Comparison of ENCODE assay signal across 19 cellular contexts in the genomic region with DNA sequence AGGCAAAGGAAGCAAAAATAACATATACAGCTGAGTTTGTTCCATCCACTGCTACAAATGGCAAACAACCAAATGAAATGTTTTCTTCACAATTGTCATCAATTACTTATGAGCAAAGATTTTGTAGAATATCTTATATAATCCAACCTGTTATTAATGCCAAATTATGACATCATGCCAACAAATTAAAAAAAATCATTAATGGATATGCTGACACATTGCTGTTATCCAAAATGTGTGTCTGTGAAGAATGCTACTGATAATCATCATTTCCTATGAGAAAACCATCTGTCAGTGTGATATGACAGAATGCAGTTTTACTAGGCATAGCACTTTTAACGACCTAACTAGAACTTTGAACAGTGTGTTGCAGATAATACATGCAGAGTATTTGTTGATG.
"Had no signal": no experiment of that assay in that cellular context is flagged by ENCODE, and none has a peak within 500 bp of the region (broad histone marks: within the 10 kb centered on the region; RNA-seq: fewer than 3 reads in every experiment).

No MANE protein-coding gene starts in this region.

- H3K9ac ChIP-seq: parathyroid adenoma had no signal

- H3K27ac Mint-ChIP-seq: activated T-cell treated with anti-CD3 and anti-CD28 coated beads, Interleukin-2, amount 50 U/mL, for 72 hours; naive thymus-derived CD8-positive, alpha-beta T cell; stimulated activated naive B cell treated with anti-CD40 and anti-IgM and Interleukin-4, amounts not matched to agents 10 μg/mL and 1 μg/mL and 100 μg/mL, for 72 hours had no signal

- H3K36me3 ChIP-seq: ascending aorta, breast epithelium, esophagus squamous epithelium, thoracic aorta, upper lobe of left lung, WERI-Rb-1 had no signal

- H3K9me3 ChIP-seq: ascending aorta, breast epithelium, esophagus squamous epithelium, thoracic aorta, upper lobe of left lung had no signal

- H3K4me1 Mint-ChIP-seq: stimulated activated naive B cell treated with anti-CD40 and anti-IgM and Interleukin-4, amounts not matched to agents 10 μg/mL and 1 μg/mL and 100 μg/mL, for 72 hours had no signal

- H3K4me3 Mint-ChIP-seq: activated T-cell treated with anti-CD3 and anti-CD28 coated beads, Interleukin-2, amount 50 U/mL, for 72 hours; naive thymus-derived CD8-positive, alpha-beta T cell; stimulated activated naive B cell treated with anti-CD40 and anti-IgM and Interleukin-4, amounts not matched to agents 10 μg/mL and 1 μg/mL and 100 μg/mL, for 72 hours had no signal

- ATAC-seq: activated T-cell treated with anti-CD3 and anti-CD28 coated beads, Interleukin-2, amount 50 U/mL, for 72 hours; naive thymus-derived CD8-positive, alpha-beta T cell; sciatic nerve; stimulated activated naive B cell treated with anti-CD40 and anti-IgM and Interleukin-4, amounts not matched to agents 10 μg/mL and 1 μg/mL and 100 μg/mL, for 72 hours had no signal

- H3K27me3 Mint-ChIP-seq: naive thymus-derived CD8-positive, alpha-beta T cell had no signal

- H2AFZ ChIP-seq: parathyroid adenoma had no signal

- H3K36me3 Mint-ChIP-seq: naive thymus-derived CD8-positive, alpha-beta T cell; stimulated activated naive B cell treated with anti-CD40 and anti-IgM and Interleukin-4, amounts not matched to agents 10 μg/mL and 1 μg/mL and 100 μg/mL, for 72 hours had no signal

- H3K4me1 ChIP-seq: ascending aorta, breast epithelium, esophagus squamous epithelium, parathyroid adenoma, upper lobe of left lung had no signal

- H3K27ac ChIP-seq: ascending aorta, breast epithelium, esophagus squamous epithelium, parathyroid adenoma, thoracic aorta, upper lobe of left lung, WERI-Rb-1 had no signal

- H3K4me3 ChIP-seq: ascending aorta, breast epithelium, esophagus squamous epithelium, thoracic aorta, upper lobe of left lung had no signal

- DNase-seq: activated CD4-positive, alpha-beta T cell treated with anti-CD3 and anti-CD28 coated beads for 1 hour; activated CD4-positive, alpha-beta T cell treated with anti-CD3 and anti-CD28 coated beads, Interleukin-2, amount 50 U/mL, for 4 hours; activated effector memory CD4-positive, alpha-beta T cell treated with anti-CD3 and anti-CD28 coated beads, Interleukin-2, amount 50 U/mL, for 16 hours; activated naive CD4-positive, alpha-beta T cell treated with anti-CD3 and anti-CD28 coated beads, Interleukin-2, amount 50 U/mL, for 16 hours; activated T-cell treated with anti-CD3 and anti-CD28 coated beads, Interleukin-2, amount 50 U/mL, for 72 hours; cortex of kidney; effector CD4-positive, alpha-beta T cell; esophagus squamous epithelium; naive thymus-derived CD8-positive, alpha-beta T cell; stimulated activated CD4-positive, alpha-beta T cell treated with anti-CD3 and anti-CD28 coated beads, Interleukin-4, amount 100 ng/mL, for 4 hours; stimulated activated naive B cell treated with anti-CD40 and anti-IgM and Interleukin-4, amounts not matched to agents 10 μg/mL and 1 μg/mL and 100 μg/mL, for 72 hours; T1000; upper lobe of left lung; WERI-Rb-1 had no signal

- H3K79me2 ChIP-seq: parathyroid adenoma had no signal

- H3K27me3 ChIP-seq: ascending aorta, breast epithelium, esophagus squamous epithelium, upper lobe of left lung had no signal

- H3K9me3 Mint-ChIP-seq: naive thymus-derived CD8-positive, alpha-beta T cell; stimulated activated naive B cell treated with anti-CD40 and anti-IgM and Interleukin-4, amounts not matched to agents 10 μg/mL and 1 μg/mL and 100 μg/mL, for 72 hours had no signal
